35 cellular contexts compared by ENCODE assay signal in genomic region chr9:22588918-22589317, GRCh38.
DNase-seq lines count a peak whose midpoint lies in the region; ATAC-seq, FAIRE-seq and TF ChIP-seq lines count a peak whose summit lies in the region.
"Had no signal": no experiment of that assay in that cellular context is flagged by ENCODE, and none has a peak within 500 bp of the region (broad histone marks: within the 10 kb centered on the region; RNA-seq: fewer than 3 reads in every experiment).

No MANE protein-coding gene starts in this region.

- H3K18ac ChIP-seq in IMR-90 (ENCODE audit: low read depth, low read length), result no peak overlapping the region

- no peaks in the 10 kb centered on the region for H3K9me3 ChIP-seq in liver (ENCODE audit: control insufficient read depth in 4 of 4, low read length in 3 of 4)
- H3K9me3 ChIP-seq in HepG2 (ENCODE audit: low read length), result peaks cover 49% of the 10 kb centered on the region
- H3K9me3 ChIP-seq in IMR-90 (ENCODE audit: control insufficient read depth, insufficient read depth, low read length), result no peaks in the 10 kb centered on the region; the same call in 1 of the 2 replicates
- H3K9me3 ChIP-seq in right lobe of liver, result no peaks in the 10 kb centered on the region
- H3K9me3 ChIP-seq in small intestine (ENCODE audit: control insufficient read depth, low read depth), result no peaks in the 10 kb centered on the region
- no peaks in the 10 kb centered on the region for H3K9me3 ChIP-seq in aorta (ENCODE audit: control insufficient read depth, low read length)
- H3K9me3 ChIP-seq: A549; BE2C; BLaER1; BLaER1 treated with 17β-estradiol and CSF1 and Interleukin-3, amounts not matched to agents 10 nM and 100 nM; Caco-2 had no signal

- H3K4me1 ChIP-seq in liver (ENCODE audit: control insufficient read depth in 4 of 4, insufficient read depth in 4 of 4, low read length in 3 of 4) (peaks cover 0 to 5% (median 0%) of the 10 kb centered on the region in 4 donors), HepG2 (ENCODE audit: insufficient read depth, low read length) (no peaks in the 10 kb centered on the region), IMR-90 (ENCODE audit: control insufficient read depth, insufficient read depth, low read length) (no peaks in the 10 kb centered on the region), right lobe of liver (no peaks in the 10 kb centered on the region), small intestine (ENCODE audit: control insufficient read depth in 2 of 2, insufficient read depth in 1 of 2, low read depth in 1 of 2, low read length in 1 of 2) (no peaks in the 10 kb centered on the region), aorta (ENCODE audit: control insufficient read depth in 1 of 2, insufficient read depth in 2 of 2, low read length in 2 of 2) (no peaks in the 10 kb centered on the region)
- H3K4me1 ChIP-seq: A549; BE2C; BLaER1; BLaER1 treated with 17β-estradiol and CSF1 and Interleukin-3, amounts not matched to agents 10 nM and 100 nM; Caco-2 had no signal

- H3K36me3 ChIP-seq in liver (ENCODE audit: control insufficient read depth in 4 of 4, insufficient read depth in 3 of 4, low read depth in 1 of 4, low read length in 3 of 4) (no peaks in the 10 kb centered on the region), HepG2 (replicated peaks in 1 of 2; ENCODE audit: control insufficient read depth in 1 of 2, insufficient read depth in 2 of 2, low read length in 2 of 2) (no peaks in the 10 kb centered on the region), IMR-90 (ENCODE audit: control insufficient read depth, insufficient read depth, low read length) (no peaks in the 10 kb centered on the region), right lobe of liver (no peaks in the 10 kb centered on the region), small intestine (ENCODE audit: control insufficient read depth in 2 of 2, insufficient read depth in 2 of 2, low read length in 2 of 2) (no peaks in the 10 kb centered on the region), aorta (ENCODE audit: control insufficient read depth in 1 of 2, insufficient read depth in 2 of 2, low read length in 1 of 2) (no peaks in the 10 kb centered on the region)
- H3K36me3 ChIP-seq: BE2C; BLaER1; BLaER1 treated with 17β-estradiol and CSF1 and Interleukin-3, amounts not matched to agents 10 nM and 100 nM had no signal

- no peaks in the 10 kb centered on the region for H3K9me1 ChIP-seq in IMR-90 (ENCODE audit: insufficient read depth, low read length)

- no peak overlapping the region for H2BK5ac ChIP-seq in IMR-90 (ENCODE audit: low read depth, low read length, poor library complexity, severe bottlenecking)

- TF ChIP-seq EP300 in HepG2 (IDR thresholded peaks at IDR 0.05; ENCODE audit: low read depth in 2 of 2, low read length in 2 of 2) (no peak), HepG2 (CRISPR knock-in tag; IDR thresholded peaks at IDR 0.05; ENCODE audit: borderline replicate concordance) (no peak)

- no peak for TF ChIP-seq POLR2A in HepG2 (IDR thresholded peaks at IDR 0.05; ENCODE audit: insufficient read depth in 1 of 2, low read depth in 2 of 2, low read length in 2 of 2)
- TF ChIP-seq POLR2A in IMR-90 (IDR thresholded peaks at IDR 0.05; ENCODE audit: low read depth, low read length), result no peak
- no peak for TF ChIP-seq POLR2A in right lobe of liver (IDR thresholded peaks at IDR 0.05)

- in situ Hi-C loops in HepG2 (cut with HindIII; ENCODE audit: extremely low pct_ligation_motif_present, low pct_unique_long_range_greater_than_20kb) (no loop called here), IMR-90 (cut with MboI; ENCODE audit: low sequenced_read_pairs) (no loop called here)

- H2AFZ ChIP-seq in HepG2 (ENCODE audit: low read length), result no peak overlapping the region
- H2AFZ ChIP-seq in IMR-90 (replicated peaks; ENCODE audit: low read length, poor library complexity), result no peak overlapping the region

- no peak for TF ChIP-seq CTCF in liver (IDR thresholded peaks at IDR 0.05; ENCODE audit: low read depth, low read length, missing input control)
- TF ChIP-seq CTCF in HepG2 (CRISPR knock-in tag; IDR thresholded peaks at IDR 0.05), result no peak
- TF ChIP-seq CTCF in IMR-90 (conservative IDR thresholded peaks at IDR 0.05; ENCODE audit: low read depth, low read length), result no peak
- TF ChIP-seq CTCF in right lobe of liver (IDR thresholded peaks at IDR 0.05), result no peak

- no peak overlapping the region for H4K5ac ChIP-seq in IMR-90 (ENCODE audit: low read depth, low read length)

- intact Hi-C loops in HepG2 (cut with micrococcal nuclease; ENCODE audit: unreplicated experiment), result no loop called here
- intact Hi-C loops in IMR-90 (cut with micrococcal nuclease), result no loop called here
- intact Hi-C loops in right lobe of liver (cut with DNase I), result no loop called here
- intact Hi-C loops in aorta (cut with DNase I), result no loop called here

- H4K91ac ChIP-seq in IMR-90 (ENCODE audit: insufficient read depth, low read depth, low read length), result no peak overlapping the region

- ATAC-seq in HepG2 (no peak), IMR-90 (ENCODE audit: low read depth) (no peak), left lobe of liver (peak; percentile 90), right lobe of liver (peak; percentile 80 to 91 (median 82)), aorta (ENCODE audit: low FRiP score) (no peak)
- ATAC-seq: A549; CD8-positive, alpha-beta T cell had no signal

- no peak overlapping the region for H2BK120ac ChIP-seq in IMR-90 (ENCODE audit: low read depth, low read length)

- H3K4me2 ChIP-seq in HepG2 (ENCODE audit: low read depth, low read length) (no peak overlapping the region), IMR-90 (ENCODE audit: low read depth, low read length) (no peak overlapping the region)
- H3K4me2 ChIP-seq: A549; BLaER1; BLaER1 treated with 17β-estradiol and CSF1 and Interleukin-3, amounts not matched to agents 10 nM and 100 nM had no signal

- H3K9ac ChIP-seq in liver (ENCODE audit: low read depth in 1 of 2, low read length in 2 of 2), result peak overlapping the region in 1 of 2 donors; percentile 58
- no peak overlapping the region for H3K9ac ChIP-seq in HepG2 (ENCODE audit: insufficient read depth, low read depth, low read length)
- H3K9ac ChIP-seq in IMR-90 (ENCODE audit: low read depth, low read length), result no peak overlapping the region
- H3K9ac ChIP-seq: BLaER1; BLaER1 treated with 17β-estradiol and CSF1 and Interleukin-3, amounts not matched to agents 10 nM and 100 nM had no signal

- no peak overlapping the region for H3K14ac ChIP-seq in IMR-90 (replicated peaks; ENCODE audit: low read depth, low read length)

- no peak overlapping the region for H2AK5ac ChIP-seq in IMR-90 (ENCODE audit: low read depth, low read length)

- H4K8ac ChIP-seq in IMR-90 (ENCODE audit: low read depth in 2 of 2, low read length in 2 of 2), result no peak overlapping the region

- H3K23ac ChIP-seq in IMR-90 (ENCODE audit: low read depth, low read length), result no peak overlapping the region

- H3K56ac ChIP-seq in IMR-90 (ENCODE audit: extremely low read depth, insufficient read depth, low read length), result no peak overlapping the region

- H2AK9ac ChIP-seq in IMR-90 (replicated peaks; ENCODE audit: low read depth, low read length, poor library complexity), result no peak overlapping the region

- no peak overlapping the region for H3K4ac ChIP-seq in IMR-90 (ENCODE audit: low read depth, low read length)

- dilution Hi-C loops in IMR-90 (cut with HindIII; ENCODE audit: low sequenced_read_pairs, unreplicated experiment), result no loop called here

- no TSS peak for BruUV-seq in HepG2 (replicated peaks; lab: Mats Ljungman, UMichigan)
- BruUV-seq in IMR-90 (replicated peaks; lab: Mats Ljungman, UMichigan), result no TSS peak

- H3K4me3 ChIP-seq in liver (ENCODE audit: low read depth in 1 of 3, low read length in 3 of 3) (no peak overlapping the region), HepG2 (replicated peaks in 1 of 3; ENCODE audit: insufficient read depth in 1 of 3, low read depth in 2 of 3, low read length in 3 of 3) (no peak overlapping the region), IMR-90 (ENCODE audit: insufficient read depth, low read depth, low read length) (no peak overlapping the region), right lobe of liver (no peak overlapping the region), small intestine (ENCODE audit: low read depth in 1 of 2, low read length in 2 of 2) (no peak overlapping the region), aorta (ENCODE audit: low read length in 2 of 2) (no peak overlapping the region)
- H3K4me3 ChIP-seq: A549; BLaER1; BLaER1 treated with 17β-estradiol and CSF1 and Interleukin-3, amounts not matched to agents 10 nM and 100 nM had no signal

- H3K79me1 ChIP-seq in IMR-90 (ENCODE audit: low read depth in 1 of 2, low read length in 2 of 2), result no peaks in the 10 kb centered on the region

- H2BK20ac ChIP-seq in IMR-90 (ENCODE audit: low read depth, low read length), result no peak overlapping the region

- FAIRE-seq in HepG2 (lab: Jason Lieb, UNC) (no peak), small intestine (lab: Jason Lieb, UNC) (no peak)
- FAIRE-seq: A204.1, A549, D721Med had no signal

- WGBS in liver, result 41% methylated on average over 5 of the region's 5 CpGs
- 14% methylated on average over 5 of the region's 5 CpGs for WGBS in HepG2 (ENCODE audit: low lambda C conversion rate)
- WGBS in IMR-90 (ENCODE audit: extremely low coverage in 2 of 2, insufficient read length in 1 of 2), 2 experiments, result no CpG with 5 or more reads among the region's 5 CpGs
- 29% methylated on average over 5 of the region's 5 CpGs for WGBS in right lobe of liver (ENCODE audit: insufficient coverage, low coverage, low lambda C conversion rate, missing lambda C conversion rate)
- WGBS in small intestine, 3 donors, result 85 to 86% (median 86%) methylated on average over 5 of the region's 5 CpGs
- WGBS in aorta, 2 donors, result 81 to 89% methylated on average over 5 of the region's 5 CpGs

- H4K20me1 ChIP-seq in HepG2 (ENCODE audit: insufficient read depth, low read length) (no peaks in the 10 kb centered on the region), IMR-90 (ENCODE audit: insufficient read depth, low read length) (no peaks in the 10 kb centered on the region)
- H4K20me1 ChIP-seq: BLaER1; BLaER1 treated with 17β-estradiol and CSF1 and Interleukin-3, amounts not matched to agents 10 nM and 100 nM had no signal

- no peak overlapping the region for H2BK15ac ChIP-seq in IMR-90 (ENCODE audit: low read depth, low read length)

- POLR2A ChIA-PET in HepG2 (lab: Yijun Ruan, JAX), result no interaction called here
- POLR2A ChIA-PET in IMR-90 (lab: Charles Lee; ENCODE audit: unreplicated experiment), result no interaction called here

- CTCF ChIA-PET in HepG2 (lab: Yijun Ruan, JAX; ENCODE audit: low intra/inter-chr PET ratio, low total read pairs), result no interaction called here
- CTCF ChIA-PET in IMR-90 (lab: Yijun Ruan, JAX), result no interaction called here

- H3K27me3 ChIP-seq in liver (ENCODE audit: control insufficient read depth in 4 of 4, insufficient read depth in 4 of 4, low read length in 3 of 4) (no peaks in the 10 kb centered on the region), HepG2 (ENCODE audit: control insufficient read depth in 1 of 2, insufficient read depth in 2 of 2, low read length in 2 of 2) (no peaks in the 10 kb centered on the region), IMR-90 (ENCODE audit: control insufficient read depth, insufficient read depth, low read length) (no peaks in the 10 kb centered on the region), right lobe of liver (no peaks in the 10 kb centered on the region), small intestine (ENCODE audit: control insufficient read depth in 2 of 2, insufficient read depth in 2 of 2, low read length in 2 of 2) (no peaks in the 10 kb centered on the region), aorta (ENCODE audit: control insufficient read depth in 1 of 2, insufficient read depth in 2 of 2, low read length in 1 of 2) (no peaks in the 10 kb centered on the region)
- H3K27me3 ChIP-seq: BE2C; BLaER1; BLaER1 treated with 17β-estradiol and CSF1 and Interleukin-3, amounts not matched to agents 10 nM and 100 nM had no signal

- H3K27ac ChIP-seq in liver (ENCODE audit: low read depth in 1 of 2, low read length in 2 of 2) (no peak overlapping the region), HepG2 (ENCODE audit: extremely low read length, insufficient read depth, low read length) (no peak overlapping the region), IMR-90 (ENCODE audit: insufficient read depth, low read length) (no peak overlapping the region), right lobe of liver (no peak overlapping the region), small intestine (ENCODE audit: low read depth in 1 of 2, low read length in 1 of 2) (no peak overlapping the region), aorta (ENCODE audit: low read depth in 1 of 2, low read length in 2 of 2) (no peak overlapping the region)
- H3K27ac ChIP-seq: 22Rv1; A549; BLaER1; BLaER1 treated with 17β-estradiol and CSF1 and Interleukin-3, amounts not matched to agents 10 nM and 100 nM; C4-2B had no signal

- DNase-seq in HepG2 (ENCODE audit: low spot score) (no peak), IMR-90 (no peak), left lobe of liver (ENCODE audit: low spot score) (no peak), right lobe of liver (no peak), small intestine (no peak), cerebellum (ENCODE audit: low spot score) (no peak), aorta (no peak)
- DNase-seq: 8988T; ACHN; AML-193; BE2C; C1 segment of cervical spinal cord; Caco-2; Calu3; CD4-positive, alpha-beta memory T cell; CD4-positive, alpha-beta T cell; CD4-positive, CD25-positive, alpha-beta regulatory T cell; CD8-positive, alpha-beta memory T cell; CD8-positive, alpha-beta T cell; COR-L47; DMS 273 treated with DMSO at 0.1 percent for 48 hours; DMS153; DMS53; DMS79; DMS79 treated with DMSO at 0.1 percent for 48 hours; DND-41; EL had no signal

- TF ChIP-seq RAD21 in liver (IDR thresholded peaks at IDR 0.05), result no peak
- no peak for TF ChIP-seq RAD21 in HepG2 (CRISPR knock-in tag; IDR thresholded peaks at IDR 0.05)
- TF ChIP-seq RAD21 in IMR-90 (IDR thresholded peaks at IDR 0.05; ENCODE audit: low read length), result no peak

- H3K79me2 ChIP-seq in HepG2 (ENCODE audit: insufficient read depth, low read length), result no peaks in the 10 kb centered on the region

Comparison
In these comparisons a context has a peak if more than half of its experiments do, and no peak if none do; other contexts are left out.
1. ATAC-seq: peak in left lobe of liver (single experiment) and right lobe of liver (4 of 4); none in HepG2 (single experiment), IMR-90 (single experiment) and aorta (single experiment).